In genomic region chr17:55689672-55690071, GRCh38 we compare ENCODE assay signal across 16 cellular contexts. TPM values are rescaled to one million over a fixed set of nuclear protein-coding genes. Genes with fewer than 3 reads are reported as not detected.
DNase-seq lines count a peak whose midpoint lies in the region; ATAC-seq and TF ChIP-seq lines count a peak whose summit lies in the region.
"Had no signal": no experiment of that assay in that cellular context is flagged by ENCODE, and none has a peak within 500 bp of the region (broad histone marks: within the 10 kb centered on the region; RNA-seq: fewer than 3 reads in every experiment).

No MANE protein-coding gene starts in this region.

- H3F3A ChIP-seq in SK-N-SH (replicated peaks; ENCODE audit: insufficient read depth), result no peaks in the 10 kb centered on the region

- no peaks in the 10 kb centered on the region for H3K9me2 ChIP-seq in SK-N-SH

- no peak for TF ChIP-seq EP300 in SK-N-SH (IDR thresholded peaks at IDR 0.05; ENCODE audit: borderline replicate concordance in 1 of 2, low read depth in 1 of 2, low read length in 1 of 2)

- H3K4me3 Mint-ChIP-seq in CD14-positive monocyte, result peak overlapping the region in 1 of 2 donors; percentile 24
- no peak overlapping the region for H3K4me3 Mint-ChIP-seq in osteocyte (ENCODE audit: unreplicated experiment)
- H3K4me3 Mint-ChIP-seq: CD4-positive, alpha-beta memory T cell; H9 had no signal

- intact Hi-C loops in CD14-positive monocyte (cut with micrococcal nuclease), result no loop called here

- H3K27ac Mint-ChIP-seq in CD14-positive monocyte (peak overlapping the region; percentile 80 to 93 (median 92)), osteocyte (ENCODE audit: unreplicated experiment) (no peak overlapping the region)
- H3K27ac Mint-ChIP-seq: CD4-positive, alpha-beta memory T cell; H9 had no signal

- WGBS in SK-N-SH (ENCODE audit: low lambda C conversion rate), result 10% methylated on average over 4 of the region's 4 CpGs

- H4K20me1 ChIP-seq in SK-N-SH (ENCODE audit: insufficient read depth), result no peaks in the 10 kb centered on the region

- POLR2A ChIA-PET in SK-N-SH (lab: Yijun Ruan, JAX), result no interaction called here

- peak overlapping the region in 1 of 2 experiments; percentile 99; a peak in 2 of 4 replicates for H3K27ac ChIP-seq in SK-N-SH (ENCODE audit: low read depth in 2 of 2, low read length in 1 of 2)
- peak overlapping the region; percentile 23; the same call in 1 of the 2 replicates for H3K27ac ChIP-seq in SJCRH30
- H3K27ac ChIP-seq in neutrophil, result peak overlapping the region; percentile 56
- H3K27ac ChIP-seq in substantia nigra (ENCODE audit: low read depth, low read length, poor library complexity, severe bottlenecking), result no peak overlapping the region
- H3K27ac ChIP-seq: 22Rv1, C4-2B had no signal

- DNase-seq in SK-N-SH (no peak), CD14-positive monocyte (ENCODE audit: low spot score) (no peak), SJCRH30 (no peak), osteocyte (ENCODE audit: extremely low spot score, unreplicated experiment) (no peak), substantia nigra (lab: John Stamatoyannopoulos, UW) (no peak), NCI-H1105 treated with DMSO at 0.1 percent for 48 hours (lab: John Stamatoyannopoulos, UW) (no peak)
- DNase-seq: CD4-positive, alpha-beta memory T cell; DMS153; DMS79; H9 had no signal

- H3K27me3 ChIP-seq in SK-N-SH (ENCODE audit: insufficient read depth) (no peaks in the 10 kb centered on the region), SJCRH30 (no peaks in the 10 kb centered on the region), neutrophil (no peaks in the 10 kb centered on the region)

- no peak overlapping the region for H3K9ac ChIP-seq in SK-N-SH

- H3K27me3 Mint-ChIP-seq in CD14-positive monocyte (ENCODE audit: low read depth in 3 of 3), result peaks cover 0 to 4% (median 1%) of the 10 kb centered on the region in 3 donors
- peaks cover 10% of the 10 kb centered on the region for H3K27me3 Mint-ChIP-seq in osteocyte (ENCODE audit: unreplicated experiment)

- H3K4me1 ChIP-seq in SK-N-SH (ENCODE audit: control insufficient read depth in 1 of 2, insufficient read depth in 2 of 2, low read depth in 1 of 2, low read length in 1 of 2) (peaks cover 0 to 50% of the 10 kb centered on the region in 2 experiments; a peak in 3 of 4 replicates), SJCRH30 (peaks cover 26% of the 10 kb centered on the region), neutrophil (ENCODE audit: control insufficient read depth in 1 of 2, insufficient read depth in 1 of 2, low read depth in 1 of 2, low read length in 1 of 2) (peaks cover 36 to 40% of the 10 kb centered on the region in 2 experiments)

- H3K36me3 ChIP-seq in SK-N-SH (replicated peaks in 1 of 2; ENCODE audit: control insufficient read depth in 1 of 2, insufficient read depth in 2 of 2, low read length in 1 of 2) (no peaks in the 10 kb centered on the region), SJCRH30 (no peaks in the 10 kb centered on the region), neutrophil (no peaks in the 10 kb centered on the region)

- no peak overlapping the region for H2AFZ ChIP-seq in SK-N-SH (ENCODE audit: low read depth)

- TF ChIP-seq CTCF in SK-N-SH (IDR thresholded peaks at IDR 0.05), result no peak
- no peak for TF ChIP-seq CTCF in CD14-positive monocyte (IDR thresholded peaks at IDR 0.05)
- TF ChIP-seq CTCF in neutrophil (IDR thresholded peaks at IDR 0.05), result no peak
- no peak for TF ChIP-seq CTCF in osteocyte (IDR thresholded peaks at IDR 0.05)

- H3K36me3 Mint-ChIP-seq in CD14-positive monocyte (no peaks in the 10 kb centered on the region), osteocyte (ENCODE audit: unreplicated experiment) (no peaks in the 10 kb centered on the region)
- H3K36me3 Mint-ChIP-seq: CD4-positive, alpha-beta memory T cell had no signal

- H3K9me3 ChIP-seq in SK-N-SH (no peaks in the 10 kb centered on the region), SJCRH30 (replicated peaks) (no peaks in the 10 kb centered on the region), neutrophil (no peaks in the 10 kb centered on the region)

- H3K79me2 ChIP-seq in SK-N-SH (ENCODE audit: insufficient read depth), result no peaks in the 10 kb centered on the region

- H3K9me3 Mint-ChIP-seq in CD14-positive monocyte, result peaks cover 0 to 17% (median 3%) of the 10 kb centered on the region in 7 donors
- peaks cover 6% of the 10 kb centered on the region for H3K9me3 Mint-ChIP-seq in osteocyte (ENCODE audit: unreplicated experiment)

- H3K4me1 Mint-ChIP-seq in CD14-positive monocyte (peaks cover 25% of the 10 kb centered on the region), osteocyte (ENCODE audit: unreplicated experiment) (no peaks in the 10 kb centered on the region)
- H3K4me1 Mint-ChIP-seq: CD4-positive, alpha-beta memory T cell; H9 had no signal

- no peak overlapping the region for H3K4me2 ChIP-seq in SK-N-SH

- CTCF ChIA-PET in SK-N-SH (lab: Yijun Ruan, JAX), result interaction anchor here (0.9 to 5.4 kb wide), 18 partner anchors 11 to 163 kb away, joined by 3 to 46 read pairs (median 9); partner anchors contain the start of gene PCTP

- H3K4me3 ChIP-seq in SK-N-SH (ENCODE audit: low read depth in 2 of 2, low read length in 1 of 2) (no peak overlapping the region), SJCRH30 (no peak overlapping the region), neutrophil (ENCODE audit: low read depth in 1 of 2, low read length in 1 of 2) (no peak overlapping the region)
- H3K4me3 ChIP-seq: GM12878 had no signal

- TF ChIP-seq RAD21 in SK-N-SH (IDR thresholded peaks at IDR 0.05; ENCODE audit: low read length), result no peak

- ATAC-seq in SK-N-SH treated with all-trans-retinoic acid at 6 μM for 48 hours, result no peak
- ATAC-seq: GM12878 had no signal

TF ChIP-seq in SK-N-SH, 30 proteins besides CTCF, POLR2A, EP300 and RAD21 (continues in another document):
- TF ChIP-seq RFX5 (IDR thresholded peaks at IDR 0.05; ENCODE audit: low read length) (0 out of 2 replicates have a peak, but pooled peaks have one; percentile 70), GATA2 (CRISPR knock-in tag; IDR thresholded peaks at IDR 0.05) (no peak), JUND (IDR thresholded peaks at IDR 0.05) (no peak), USF1 (IDR thresholded peaks at IDR 0.05; ENCODE audit: borderline replicate concordance, low read depth) (no peak), RCOR1 (IDR thresholded peaks at IDR 0.05; ENCODE audit: low read length) (no peak), SIN3A (IDR thresholded peaks at IDR 0.05; ENCODE audit: borderline replicate concordance, low read depth, low read length) (no peak), MAX (IDR thresholded peaks at IDR 0.05; ENCODE audit: low read depth) (no peak), SMC3 (IDR thresholded peaks at IDR 0.05; ENCODE audit: low read depth, low read length) (0 out of 2 replicates have a peak, but pooled peaks have one; percentile 10), FOSL2 (IDR thresholded peaks at IDR 0.05; ENCODE audit: borderline replicate concordance, low read depth) (no peak)

TF ChIP-seq in SK-N-SH treated with all-trans-retinoic acid at 6 μM for 48 hours, 23 proteins besides CTCF, POLR2A, EP300 and RAD21 (continues in another document):
- TF ChIP-seq ISL1 (CRISPR knock-in tag; IDR thresholded peaks at IDR 0.05), result no peak
- no peak for TF ChIP-seq TCF4 (CRISPR knock-in tag; IDR thresholded peaks at IDR 0.05; ENCODE audit: borderline replicate concordance)
- no peak for TF ChIP-seq GLIS3 (CRISPR knock-in tag; IDR thresholded peaks at IDR 0.05)
- TF ChIP-seq ZNF70 (CRISPR knock-in tag; IDR thresholded peaks at IDR 0.05), result no peak
- TF ChIP-seq PATZ1 (CRISPR knock-in tag; IDR thresholded peaks at IDR 0.05; ENCODE audit: borderline replicate concordance), result no peak
- no peak for TF ChIP-seq BACH2 (CRISPR knock-in tag; IDR thresholded peaks at IDR 0.05; ENCODE audit: borderline replicate concordance)
- no peak for TF ChIP-seq ZFP30 (CRISPR knock-in tag; IDR thresholded peaks at IDR 0.05)
- no peak for TF ChIP-seq PPARA (CRISPR knock-in tag; IDR thresholded peaks at IDR 0.05; ENCODE audit: borderline replicate concordance)

RNA-seq across cellular contexts. Expression of gene TMEM100, which starts 33.0 kb away (rescaled TPM):
- polyA plus RNA-seq in SK-N-SH (2012; rRNA removed), result 1.5 and 1.7 TPM in 2 replicates
- polyA plus RNA-seq in SK-N-SH (2012; cell fraction: cytosol; rRNA removed), result 2.0 and 2.2 TPM in 2 replicates
- polyA plus RNA-seq in SK-N-SH (2012; cell fraction: nucleus; rRNA removed), result 1.3 and 1.4 TPM in 2 replicates
- not detected for polyA plus RNA-seq in CD14-positive monocyte
- 1.0 and 1.3 TPM in 2 replicates for total RNA-seq in SJCRH30 (2014; rRNA removed; shearing (Covaris generic))
- total RNA-seq in osteocyte, result 3.3 and 3.4 TPM in 2 replicates
- total RNA-seq: CD4-positive, alpha-beta memory T cell; G401; GM12878 had no signal
- polyA plus RNA-seq: CD4-positive, alpha-beta memory T cell; GM12878 had no signal
